Comparison of ENCODE assay signal across 27 cellular contexts in genomic region chr9:98500337-98500919, GRCh38.
"Had no signal": no experiment of that assay in that cellular context is flagged by ENCODE, and none has a peak within 500 bp of the region (broad histone marks: within the 10 kb centered on the region; RNA-seq: fewer than 3 reads in every experiment).

No MANE protein-coding gene starts in this region.

- ATAC-seq: activated T-cell treated with anti-CD3 and anti-CD28 coated beads, Interleukin-2, amount 50 U/mL, for 72 hours; Panc1; Right ventricle myocardium inferior; T-cell had no signal

- H3K4me3 ChIP-seq: SK-N-MC had no signal

- FAIRE-seq: TTC549 had no signal

- H3K27ac ChIP-seq: SK-N-MC had no signal

- DNase-seq: activated B cell treated with CpG ODN at 0.5 μM for 24 hours; activated CD4-positive, alpha-beta memory T cell treated with anti-CD3 and anti-CD28 coated beads for 36 hours; activated CD4-positive, alpha-beta T cell treated with anti-CD3 and anti-CD28 coated beads, Interleukin-2, amount 10 ng/mL, durations not matched to agents 7 days and 5 days; activated CD8-positive, alpha-beta memory T cell treated with anti-CD3 and anti-CD28 coated beads for 24 hours; activated gamma-delta T cell treated with Interleukin-2 at 50 U/mL for 16 hours; activated naive CD4-positive, alpha-beta T cell treated with anti-CD3 and anti-CD28 coated beads, Interleukin-2, amount 10 ng/mL, durations not matched to agents 7 days and 5 days; activated naive CD8-positive, alpha-beta T cell treated with anti-CD3 and anti-CD28 coated beads for 36 hours; activated T-cell treated with anti-CD3 and anti-CD28 coated beads, Interleukin-2, amount 50 U/mL, for 72 hours; caudate nucleus; Kasumi-1; NCI-H1417; NCI-H1694; NCI-H2029 treated with DMSO at 0.1 percent for 48 hours; NCI-H345; NCI-H510A; NCI-H526 treated with DMSO at 0.1 percent for 48 hours; NCI-H82; NK-92 treated with Interleukin-12 subunit alpha and Interleukin-12 subunit beta, amount 100 ng/mL, for 24 hours; OCI-M1; RPMI8226; T-cell; T-helper 2 cell; T1000 had no signal
